Comparison of ENCODE assay signal across 8 cellular contexts in the genomic region with DNA sequence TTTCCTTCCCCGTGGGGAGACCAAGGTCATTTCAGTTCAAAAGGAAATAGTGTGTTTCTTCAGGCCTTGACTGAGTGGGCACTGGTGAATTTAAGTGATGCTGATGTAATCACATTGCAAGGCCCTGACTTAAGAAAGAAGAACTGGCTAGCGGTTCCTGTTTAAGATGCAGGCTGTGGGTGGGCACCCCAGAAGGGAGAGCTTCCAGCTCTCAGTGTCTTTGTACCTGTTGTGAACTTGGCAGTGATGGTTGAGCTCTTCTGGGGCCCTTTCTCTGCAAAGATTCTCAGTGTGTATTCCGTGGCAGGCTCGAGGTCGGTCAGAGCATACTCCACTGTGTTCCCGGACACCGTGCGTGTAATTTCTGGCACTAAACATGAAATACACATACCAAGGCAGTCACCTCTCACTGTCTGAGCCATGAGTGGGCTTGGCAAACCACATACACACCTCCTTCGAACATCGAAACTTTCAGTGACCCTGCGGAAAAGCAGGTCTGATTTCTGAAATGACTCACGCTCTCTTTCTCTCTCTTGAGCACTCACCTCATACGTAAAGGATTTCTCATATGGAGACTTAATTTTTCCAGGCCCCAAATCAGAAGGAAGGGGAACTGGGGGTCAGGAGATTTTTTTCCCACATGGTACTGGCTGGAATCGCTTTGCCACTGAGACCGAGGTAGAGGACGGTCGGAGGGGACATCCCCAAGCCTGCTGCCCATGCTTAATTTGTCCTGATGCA.
DNase-seq lines count a peak whose midpoint lies in the region; ATAC-seq, FAIRE-seq and TF ChIP-seq lines count a peak whose summit lies in the region.

No MANE protein-coding gene starts in this region.

- H3K36me3 ChIP-seq in CD8-positive, alpha-beta memory T cell (ENCODE audit: insufficient read depth, low read length) = no peaks in the 10 kb centered on the region
- peaks cover 0 to 35% of the 10 kb centered on the region in 2 experiments for H3K36me3 ChIP-seq in keratinocyte (ENCODE audit: control insufficient read depth in 2 of 2, extremely low read depth in 1 of 2, insufficient read depth in 2 of 2, low read length in 2 of 2)

- no peaks in the 10 kb centered on the region for H3K4me1 ChIP-seq in CD8-positive, alpha-beta memory T cell (ENCODE audit: insufficient read depth, low read length)
- peaks cover 24% of the 10 kb centered on the region for H3K4me1 ChIP-seq in keratinocyte (ENCODE audit: control insufficient read depth, extremely low read depth, insufficient read depth, low read length)

- peak overlapping the region; percentile 43 for H3K9ac ChIP-seq in keratinocyte (ENCODE audit: control insufficient read depth, extremely low read depth, insufficient read depth, low read length)

- no peaks in the 10 kb centered on the region for H3K9me3 Mint-ChIP-seq in CD8-positive, alpha-beta memory T cell
- peaks cover 0 to 3% of the 10 kb centered on the region in 2 donors for H3K9me3 Mint-ChIP-seq in activated T-cell treated with anti-CD3 and anti-CD28 coated beads, Interleukin-2, amount 50 U/mL, for 72 hours

- dilution Hi-C loops in keratinocyte (cut with MboI; ENCODE audit: extremely low pct_ligation_motif_present, low sequenced_read_pairs) = no loop called here

- H3K4me3 Mint-ChIP-seq in CD8-positive, alpha-beta memory T cell = peak overlapping the region in 4 of 7 donors; percentile 46 to 59 (median 50)
- peak overlapping the region; percentile 71 to 75 for H3K4me3 Mint-ChIP-seq in activated T-cell treated with anti-CD3 and anti-CD28 coated beads, Interleukin-2, amount 50 U/mL, for 72 hours

- CTCF ChIA-PET in CD8-positive, alpha-beta memory T cell (lab: Charles Lee) = no interaction called here

- H3K4me2 ChIP-seq in keratinocyte (ENCODE audit: control insufficient read depth, extremely low read depth, insufficient read depth, low read depth, low read length) = peak overlapping the region; percentile 37

- no peak overlapping the region for H3K27ac ChIP-seq in CD8-positive, alpha-beta memory T cell (ENCODE audit: low read depth, low read length)
- H3K27ac ChIP-seq in keratinocyte (ENCODE audit: control insufficient read depth, insufficient read depth, low read length) = peak overlapping the region; percentile 73

- peak overlapping the region in 5 of 8 donors; percentile 2 to 72 (median 55) for H3K27ac Mint-ChIP-seq in CD8-positive, alpha-beta memory T cell
- peak overlapping the region; percentile 97 for H3K27ac Mint-ChIP-seq in activated T-cell treated with anti-CD3 and anti-CD28 coated beads, Interleukin-2, amount 50 U/mL, for 72 hours

- H4K20me1 ChIP-seq in keratinocyte (ENCODE audit: control insufficient read depth, extremely low read depth, insufficient read depth, low read length) = no peaks in the 10 kb centered on the region

- POLR2A ChIA-PET in CD8-positive, alpha-beta memory T cell (lab: Charles Lee) = no interaction called here

- H3K27me3 Mint-ChIP-seq in CD8-positive, alpha-beta memory T cell = peaks cover 1 to 3% of the 10 kb centered on the region in 2 donors
- H3K27me3 Mint-ChIP-seq in activated T-cell treated with anti-CD3 and anti-CD28 coated beads, Interleukin-2, amount 50 U/mL, for 72 hours (ENCODE audit: low read depth) = peaks cover 13% of the 10 kb centered on the region

- H3K4me3 ChIP-seq in CD8-positive, alpha-beta memory T cell (ENCODE audit: low read length) = no peak overlapping the region
- H3K4me3 ChIP-seq in keratinocyte (ENCODE audit: control insufficient read depth in 2 of 3, extremely low read depth in 1 of 3, insufficient read depth in 2 of 3, low read depth in 1 of 3, low read length in 3 of 3) = no peak overlapping the region

- no peak for DNase-seq in CD8-positive, alpha-beta memory T cell
- DNase-seq in activated T-cell treated with anti-CD3 and anti-CD28 coated beads, Interleukin-2, amount 50 U/mL, for 72 hours = peak; percentile 75 to 83
- no peak for DNase-seq in keratinocyte (ENCODE audit: low read depth, low spot score)
- DNase-seq in urothelium cell line (ENCODE audit: low spot score) = peak; percentile 16
- no peak for DNase-seq in NCI-H2196 (lab: John Stamatoyannopoulos, UW; ENCODE audit: unreplicated experiment)
- DNase-seq in NCI-H1417 treated with DMSO at 0.1 percent for 48 hours (lab: John Stamatoyannopoulos, UW) = no peak

- H3K36me3 Mint-ChIP-seq in CD8-positive, alpha-beta memory T cell = no peaks in the 10 kb centered on the region
- H3K36me3 Mint-ChIP-seq in activated T-cell treated with anti-CD3 and anti-CD28 coated beads, Interleukin-2, amount 50 U/mL, for 72 hours (ENCODE audit: insufficient read depth in 2 of 2) = peaks cover 0 to 3% of the 10 kb centered on the region in 2 donors

- no peak for TF ChIP-seq CTCF in keratinocyte (optimal IDR thresholded peaks at IDR 0.05 in 1 of 3, IDR thresholded peaks at IDR 0.05 in 1 of 3, conservative IDR thresholded peaks at IDR 0.05 in 1 of 3; ENCODE audit: extremely low read depth in 1 of 3, insufficient read depth in 2 of 3, low read length in 3 of 3)

- H2AFZ ChIP-seq in keratinocyte (ENCODE audit: control insufficient read depth, low read length) = no peak overlapping the region

- FAIRE-seq in keratinocyte (lab: Jason Lieb, UNC) (no peak), urothelium cell line (lab: Jason Lieb, UNC) (no peak)

- H3K27me3 ChIP-seq in CD8-positive, alpha-beta memory T cell (ENCODE audit: insufficient read depth, low read length, poor library complexity, severe bottlenecking) = no peaks in the 10 kb centered on the region
- H3K27me3 ChIP-seq in keratinocyte (ENCODE audit: control insufficient read depth, extremely low read depth, insufficient read depth, low read length) = no peaks in the 10 kb centered on the region

- peak; percentile 84 for ATAC-seq in GM19452 (IDR thresholded peaks at IDR 0.05; ENCODE audit: unreplicated experiment)
- ATAC-seq in HG03439 (IDR thresholded peaks at IDR 0.05; ENCODE audit: unreplicated experiment) = peak; percentile 91
- ATAC-seq in activated T-cell treated with anti-CD3 and anti-CD28 coated beads, Interleukin-2, amount 50 U/mL, for 72 hours (replicated peaks in 1 of 2) = peak; percentile 91 to 92

- no peaks in the 10 kb centered on the region for H3K9me1 ChIP-seq in keratinocyte (ENCODE audit: control insufficient read depth, extremely low read depth, insufficient read depth, low read length)

- H3K4me1 Mint-ChIP-seq in CD8-positive, alpha-beta memory T cell = peaks cover 10 to 18% (median 17%) of the 10 kb centered on the region in 3 donors
- H3K4me1 Mint-ChIP-seq in activated T-cell treated with anti-CD3 and anti-CD28 coated beads, Interleukin-2, amount 50 U/mL, for 72 hours (ENCODE audit: low read depth) = peaks cover 45% of the 10 kb centered on the region

- H3K9me3 ChIP-seq in CD8-positive, alpha-beta memory T cell (ENCODE audit: low read length) = no peaks in the 10 kb centered on the region
- no peaks in the 10 kb centered on the region for H3K9me3 ChIP-seq in keratinocyte (ENCODE audit: control insufficient read depth, low read depth, low read length)

- H3K79me2 ChIP-seq in keratinocyte (ENCODE audit: control insufficient read depth, insufficient read depth, low read length) = no peaks in the 10 kb centered on the region

Comparison
In these comparisons a context has a peak if more than half of its experiments do, and no peak if none do; other contexts are left out.
1. DNase-seq: peak in activated T-cell treated with anti-CD3 and anti-CD28 coated beads, Interleukin-2, amount 50 U/mL, for 72 hours (2 of 2) and urothelium cell line (single experiment); none in CD8-positive, alpha-beta memory T cell (0 of 5), keratinocyte (single experiment), NCI-H2196 (single experiment) and NCI-H1417 treated with DMSO at 0.1 percent for 48 hours (single experiment).
2. Peak in every context shown above with its lines, with median percentiles within 50 percentile points of each other: ATAC-seq.